16 cellular contexts compared by ENCODE assay signal in the genomic region with DNA sequence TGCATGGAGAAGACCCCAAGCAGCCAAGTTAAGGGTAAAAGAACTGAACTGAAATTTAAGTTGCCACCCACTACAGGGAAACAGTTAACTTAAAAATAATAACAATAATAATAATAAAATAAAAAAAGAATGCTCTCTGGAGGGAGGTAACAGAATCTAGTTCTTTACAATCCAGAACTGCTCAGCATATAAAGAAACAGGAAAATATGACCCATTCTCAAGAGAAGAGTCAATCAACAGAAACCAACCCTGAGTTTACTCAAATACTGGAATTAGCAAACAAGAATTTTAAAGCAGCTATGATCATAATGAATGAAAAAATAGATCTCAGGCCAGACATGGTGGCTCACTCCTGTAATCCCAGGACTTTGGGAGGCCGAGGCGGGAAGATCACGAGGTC. TPM values are rescaled to one million over a fixed set of nuclear protein-coding genes. Genes with fewer than 3 reads are reported as not detected.
A peak's percentile ranks its signal among the peaks of the same experiment; 100 is the strongest.
DNase-seq lines count a peak whose midpoint lies in the region; ATAC-seq and TF ChIP-seq lines count a peak whose summit lies in the region.
"Had no signal": no experiment of that assay in that cellular context is flagged by ENCODE, and none has a peak within 500 bp of the region (broad histone marks: within the 10 kb centered on the region; RNA-seq: fewer than 3 reads in every experiment).

No MANE protein-coding gene starts in this region.

- intact Hi-C loops in activated T-helper 2 cell treated with anti-CD3 and anti-CD28 coated beads, Interferon-gamma antibody, Interleukin-2, Interleukin-4, amounts not matched to agents 10 μg/mL and 5 μg/mL and 100 μg/mL, durations not matched to agents 14 hours and 24 hours and 36 hours (cut with micrococcal nuclease), result loop anchor here (1.0 to 2.0 kb wide), 2 partner anchors 39 to 249 kb away; a partner anchor contains a TSS

- ATAC-seq in activated T-cell treated with anti-CD3 and anti-CD28 coated beads, Interleukin-2, amount 50 U/mL, for 72 hours (replicated peaks in 1 of 2), result peak; percentile 21 to 34
- ATAC-seq: upper lobe of right lung had no signal

- CTCF ChIA-PET in HEK293 (lab: Yijun Ruan, JAX), result interaction anchor here (0.8 kb wide), 1 partner anchor 14 kb away, joined by 5 read pairs; no protein-coding TSS in a partner anchor

- no peak overlapping the region for H3K9ac ChIP-seq in smooth muscle cell (ENCODE audit: low read depth)

- peaks cover 98% of the 10 kb centered on the region for H3K79me2 ChIP-seq in smooth muscle cell (ENCODE audit: low read depth)

- 90% methylated on average over 3 of the region's 3 CpGs for WGBS in smooth muscle cell (ENCODE audit: low lambda C conversion rate)

- H3K4me2 ChIP-seq in smooth muscle cell, result peak overlapping the region; percentile 33

- peaks cover 75% of the 10 kb centered on the region for H3K4me1 Mint-ChIP-seq in activated T-cell treated with anti-CD3 and anti-CD28 coated beads, Interleukin-2, amount 50 U/mL, for 72 hours (ENCODE audit: low read depth)
- peaks cover 79% of the 10 kb centered on the region for H3K4me1 Mint-ChIP-seq in activated T-helper 2 cell treated with anti-CD3 and anti-CD28 coated beads, Interferon-gamma antibody, Interleukin-2, Interleukin-4, amounts not matched to agents 10 μg/mL and 5 μg/mL and 100 μg/mL, durations not matched to agents 14 hours and 24 hours and 36 hours (ENCODE audit: low read depth)

- no peaks in the 10 kb centered on the region for H3K27me3 Mint-ChIP-seq in activated T-cell treated with anti-CD3 and anti-CD28 coated beads, Interleukin-2, amount 50 U/mL, for 72 hours (ENCODE audit: low read depth)
- H3K27me3 Mint-ChIP-seq in activated T-helper 2 cell treated with anti-CD3 and anti-CD28 coated beads, Interferon-gamma antibody, Interleukin-2, Interleukin-4, amounts not matched to agents 10 μg/mL and 5 μg/mL and 100 μg/mL, durations not matched to agents 14 hours and 24 hours and 36 hours (ENCODE audit: low read depth), result no peaks in the 10 kb centered on the region
- H3K27me3 Mint-ChIP-seq: CD8-positive, alpha-beta memory T cell; IgD-negative memory B cell had no signal

- TF ChIP-seq CTCF in HEK293 (tag by site-specific recombination; IDR thresholded peaks at IDR 0.05) (no peak), smooth muscle cell (IDR thresholded peaks at IDR 0.05; ENCODE audit: borderline replicate concordance, insufficient read depth, poor library complexity, severe bottlenecking) (no peak)

- peaks cover 99% of the 10 kb centered on the region for H4K20me1 ChIP-seq in smooth muscle cell (ENCODE audit: low read depth)

- H2AFZ ChIP-seq in smooth muscle cell (ENCODE audit: low read depth), result no peak overlapping the region

- peaks cover 9% of the 10 kb centered on the region for H3F3A ChIP-seq in smooth muscle cell (ENCODE audit: low read depth)

- H3K27ac Mint-ChIP-seq in activated T-cell treated with anti-CD3 and anti-CD28 coated beads, Interleukin-2, amount 50 U/mL, for 72 hours, result peak overlapping the region; percentile 41
- H3K27ac Mint-ChIP-seq in activated T-helper 2 cell treated with anti-CD3 and anti-CD28 coated beads, Interferon-gamma antibody, Interleukin-2, Interleukin-4, amounts not matched to agents 10 μg/mL and 5 μg/mL and 100 μg/mL, durations not matched to agents 14 hours and 24 hours and 36 hours, result peak overlapping the region; percentile 82

- H3K36me3 ChIP-seq in HEK293 (ENCODE audit: control insufficient read depth in 2 of 2, insufficient read depth in 1 of 2, low read length in 2 of 2) (no peaks in the 10 kb centered on the region), smooth muscle cell (ENCODE audit: low read depth) (no peaks in the 10 kb centered on the region)
- H3K36me3 ChIP-seq: upper lobe of right lung had no signal

- peaks cover 2 to 4% of the 10 kb centered on the region in 2 donors for H3K36me3 Mint-ChIP-seq in activated T-cell treated with anti-CD3 and anti-CD28 coated beads, Interleukin-2, amount 50 U/mL, for 72 hours (ENCODE audit: insufficient read depth in 2 of 2)
- H3K36me3 Mint-ChIP-seq in activated T-helper 2 cell treated with anti-CD3 and anti-CD28 coated beads, Interferon-gamma antibody, Interleukin-2, Interleukin-4, amounts not matched to agents 10 μg/mL and 5 μg/mL and 100 μg/mL, durations not matched to agents 14 hours and 24 hours and 36 hours (ENCODE audit: low read depth), result peaks cover 3% of the 10 kb centered on the region
- H3K36me3 Mint-ChIP-seq: CD8-positive, alpha-beta memory T cell; IgD-negative memory B cell had no signal

- H3K4me1 ChIP-seq in HEK293 (ENCODE audit: control insufficient read depth, insufficient read depth, low read length), result no peaks in the 10 kb centered on the region; the same call in 1 of the 2 replicates
- peaks cover 38% of the 10 kb centered on the region for H3K4me1 ChIP-seq in smooth muscle cell (ENCODE audit: low read depth)

- H3K4me3 Mint-ChIP-seq in activated T-cell treated with anti-CD3 and anti-CD28 coated beads, Interleukin-2, amount 50 U/mL, for 72 hours, result peak overlapping the region in 1 of 2 donors; percentile 7
- H3K4me3 Mint-ChIP-seq in activated T-helper 2 cell treated with anti-CD3 and anti-CD28 coated beads, Interferon-gamma antibody, Interleukin-2, Interleukin-4, amounts not matched to agents 10 μg/mL and 5 μg/mL and 100 μg/mL, durations not matched to agents 14 hours and 24 hours and 36 hours (ENCODE audit: low read depth), result no peak overlapping the region
- H3K4me3 Mint-ChIP-seq: activated T-cell treated with anti-CD3 and anti-CD28 coated beads, Interleukin-2, amount 50 U/mL, for 4 hours; CD8-positive, alpha-beta memory T cell had no signal

- DNase-seq in activated T-cell treated with anti-CD3 and anti-CD28 coated beads, Interleukin-2, amount 50 U/mL, for 72 hours, result no peak
- DNase-seq in activated T-cell treated with anti-CD3 and anti-CD28 coated beads, Interleukin-2, amount 50 U/mL, for 48 hours, result no peak
- no peak for DNase-seq in activated T-helper 2 cell treated with anti-CD3 and anti-CD28 coated beads, Interferon-gamma antibody, Interleukin-2, Interleukin-4, amounts not matched to agents 10 μg/mL and 5 μg/mL and 100 μg/mL, durations not matched to agents 14 hours and 24 hours and 36 hours (ENCODE audit: low spot score)
- DNase-seq in smooth muscle cell (lab: John Stamatoyannopoulos, UW; ENCODE audit: unreplicated experiment) (no peak), D341Med (ENCODE audit: low spot score) (no peak), midbrain (lab: John Stamatoyannopoulos, UW) (no peak), NCI-H1436 (lab: John Stamatoyannopoulos, UW) (no peak)
- DNase-seq: activated CD4-positive, alpha-beta T cell treated with anti-CD3 and anti-CD28 coated beads for 4 hours; activated T-cell treated with anti-CD3 and anti-CD28 coated beads, Interleukin-2, amount 50 U/mL, for 4 hours; CD8-positive, alpha-beta memory T cell; NCI-H526 treated with DMSO at 0.1 percent for 48 hours; retina; stimulated activated naive CD4-positive, alpha-beta T cell treated with Interleukin-2 at 50 U/mL for 16 hours; upper lobe of right lung had no signal

- H3K9me3 ChIP-seq in HEK293 (ENCODE audit: control insufficient read depth, insufficient read depth, low read depth, low read length) (no peaks in the 10 kb centered on the region), smooth muscle cell (replicated peaks; ENCODE audit: low read depth) (no peaks in the 10 kb centered on the region)
- H3K9me3 ChIP-seq: upper lobe of right lung had no signal

- no peaks in the 10 kb centered on the region for H3K27me3 ChIP-seq in smooth muscle cell (ENCODE audit: low read depth)
- H3K27me3 ChIP-seq: upper lobe of right lung had no signal

- H3K9me3 Mint-ChIP-seq in activated T-cell treated with anti-CD3 and anti-CD28 coated beads, Interleukin-2, amount 50 U/mL, for 72 hours, result no peaks in the 10 kb centered on the region
- peaks cover 6% of the 10 kb centered on the region for H3K9me3 Mint-ChIP-seq in activated T-helper 2 cell treated with anti-CD3 and anti-CD28 coated beads, Interferon-gamma antibody, Interleukin-2, Interleukin-4, amounts not matched to agents 10 μg/mL and 5 μg/mL and 100 μg/mL, durations not matched to agents 14 hours and 24 hours and 36 hours
- H3K9me3 Mint-ChIP-seq: activated T-cell treated with anti-CD3 and anti-CD28 coated beads, Interleukin-2, amount 50 U/mL, for 4 hours; CD8-positive, alpha-beta memory T cell; IgD-negative memory B cell had no signal

- H3K27ac ChIP-seq in HEK293 (ENCODE audit: extremely low read depth, low read depth, low read length), result peak overlapping the region; percentile 7; the same call in 1 of the 2 replicates
- peak overlapping the region; percentile 74 for H3K27ac ChIP-seq in smooth muscle cell (ENCODE audit: low read depth)
- H3K27ac ChIP-seq: upper lobe of right lung had no signal

- H3K4me3 ChIP-seq in HEK293 (ENCODE audit: low read depth, low read length) (no peak overlapping the region), smooth muscle cell (no peak overlapping the region)
- H3K4me3 ChIP-seq: upper lobe of right lung had no signal

- POLR2A ChIA-PET in HEK293 (lab: Yijun Ruan, JAX), result interaction anchor here (0.5 to 1.3 kb wide), 3 partner anchors 19 to 54 kb away, joined by 3 to 8 read pairs (median 8); a partner anchor contains a TSS

TF ChIP-seq in HEK293, 187 proteins besides CTCF, POLR2A, EP300 and RAD21:
- no peak for TF ChIP-seq ZNF133 (tag by site-specific recombination; IDR thresholded peaks at IDR 0.05)

RNA-seq across cellular contexts. Expression of a gene that starts 53.8 kb away (rescaled TPM):
- 10 to 100 TPM; 54.2 to 62.7 TPM for total RNA-seq in activated T-cell treated with anti-CD3 and anti-CD28 coated beads, Interleukin-2, amount 50 U/mL, for 72 hours
- total RNA-seq in activated T-helper 2 cell treated with anti-CD3 and anti-CD28 coated beads, Interferon-gamma antibody, Interleukin-2, Interleukin-4, amounts not matched to agents 10 μg/mL and 5 μg/mL and 100 μg/mL, durations not matched to agents 14 hours and 24 hours and 36 hours, result 56.7 and 61.6 TPM in 2 replicates
- 66.1 and 81.7 TPM in 2 replicates for total RNA-seq in smooth muscle cell
- polyA plus RNA-seq in smooth muscle cell, result 40.2 and 42.0 TPM in 2 replicates
